20 cellular contexts compared by ENCODE assay signal in the genomic region with DNA sequence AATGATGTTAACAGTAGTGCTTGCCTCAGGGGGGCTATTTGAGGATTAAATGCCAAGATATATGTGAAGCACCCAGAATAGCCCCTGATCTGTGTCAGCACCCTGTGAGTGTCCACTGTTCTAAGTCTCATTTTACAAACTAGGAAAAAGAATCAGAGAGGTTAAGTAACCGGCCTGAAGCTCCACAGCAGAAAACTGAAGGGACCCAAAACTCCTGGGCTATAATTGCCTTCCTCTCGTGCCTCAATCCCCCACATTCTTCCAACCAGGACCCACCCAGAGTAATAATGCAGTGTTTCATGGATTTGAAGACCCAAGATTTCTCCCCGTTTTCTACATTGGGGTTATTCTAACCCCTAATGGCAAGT. TPM values are rescaled to one million over a fixed set of nuclear protein-coding genes. Genes with fewer than 3 reads are reported as not detected.
DNase-seq lines count a peak whose midpoint lies in the region; TF ChIP-seq lines count a peak whose summit lies in the region.
"Had no signal": no experiment of that assay in that cellular context is flagged by ENCODE, and none has a peak within 500 bp of the region (broad histone marks: within the 10 kb centered on the region; RNA-seq: fewer than 3 reads in every experiment).

No MANE protein-coding gene starts in this region.

- CTCF ChIA-PET in MCF 10A (lab: Yijun Ruan, JAX): interaction anchor here (0.7 to 1.7 kb wide), 3 partner anchors 8 to 109 kb away, joined by 3 to 4 read pairs (median 3); no protein-coding TSS in a partner anchor

- TF ChIP-seq POLR2A in breast epithelium (IDR thresholded peaks at IDR 0.05): no peak

- H3K4me2 ChIP-seq in fibroblast of lung (ENCODE audit: extremely low read depth, insufficient read depth, low read length) (peak overlapping the region; percentile 72), skeletal muscle satellite cell (ENCODE audit: low read length) (peak overlapping the region; percentile 15)

- H3K36me3 Mint-ChIP-seq in MCF 10A (ENCODE audit: insufficient read depth, unreplicated experiment): peaks cover 39% of the 10 kb centered on the region
- H3K36me3 Mint-ChIP-seq: natural killer cell treated with Interleukin-12 subunit alpha and Interleukin-12 subunit beta and Interleukin-15 and Interleukin-18, amount 100 ng/mL, for 72 hours had no signal

- intact Hi-C loops in MCF 10A (cut with micrococcal nuclease) (no loop called here), breast epithelium (cut with DNase I; ENCODE audit: low total_unique reads) (no loop called here)

- H3K36me3 ChIP-seq in breast epithelium (no peaks in the 10 kb centered on the region), fibroblast of lung (ENCODE audit: control insufficient read depth, insufficient read depth, low read length) (peaks cover 23% of the 10 kb centered on the region), skeletal muscle satellite cell (ENCODE audit: insufficient read depth, low read length) (peaks cover 26% of the 10 kb centered on the region)

- no peak overlapping the region for H3K9ac ChIP-seq in fibroblast of lung (ENCODE audit: insufficient read depth, low read length)
- H3K9ac ChIP-seq in skeletal muscle satellite cell (ENCODE audit: low read depth, low read length): no peak overlapping the region

- H3K4me3 ChIP-seq in breast epithelium (no peak overlapping the region), fibroblast of lung (replicated peaks in 1 of 4; ENCODE audit: control extremely low read depth in 1 of 4, insufficient read depth in 1 of 4, low read depth in 3 of 4, low read length in 4 of 4) (peak overlapping the region; percentile 45 to 60 (median 52)), skeletal muscle satellite cell (ENCODE audit: low read length) (no peak overlapping the region)
- H3K4me3 ChIP-seq: cardiac muscle cell had no signal

- POLR2A ChIA-PET in MCF 10A (lab: Yijun Ruan, JAX): interaction anchor here (1.2 to 2.6 kb wide), 2 partner anchors 10 to 75 kb away, joined by 4 to 10 read pairs; no protein-coding TSS in a partner anchor

- H3K9me3 ChIP-seq in breast epithelium (no peaks in the 10 kb centered on the region), fibroblast of lung (ENCODE audit: control insufficient read depth, insufficient read depth, low read depth, low read length) (no peaks in the 10 kb centered on the region), skeletal muscle satellite cell (replicated peaks; ENCODE audit: low read length) (no peaks in the 10 kb centered on the region)

- no TSS peak for BruUV-seq in MCF 10A (replicated peaks; lab: Mats Ljungman, UMichigan)

- no peak for TF ChIP-seq CTCF in MCF 10A (IDR thresholded peaks at IDR 0.05; ENCODE audit: unreplicated experiment)
- TF ChIP-seq CTCF in breast epithelium (IDR thresholded peaks at IDR 0.05): no peak
- TF ChIP-seq CTCF in fibroblast of lung (conservative IDR thresholded peaks at IDR 0.05 in 1 of 2, IDR thresholded peaks at IDR 0.05 in 1 of 2; ENCODE audit: low read depth in 1 of 2, low read length in 2 of 2): no peak

- no peaks in the 10 kb centered on the region for H4K20me1 ChIP-seq in fibroblast of lung (ENCODE audit: control insufficient read depth, extremely low read depth, insufficient read depth, low read length)

- no peaks in the 10 kb centered on the region for H3K27me3 ChIP-seq in breast epithelium
- H3K27me3 ChIP-seq in fibroblast of lung (ENCODE audit: control insufficient read depth, insufficient read depth, low read length): no peaks in the 10 kb centered on the region
- H3K27me3 ChIP-seq in skeletal muscle satellite cell (ENCODE audit: control insufficient read depth, insufficient read depth, low read length): no peaks in the 10 kb centered on the region
- H3K27me3 ChIP-seq: cardiac muscle cell had no signal

- no peak overlapping the region for H3K4me3 Mint-ChIP-seq in MCF 10A (ENCODE audit: unreplicated experiment)
- H3K4me3 Mint-ChIP-seq: activated CD4-positive, alpha-beta memory T cell treated with anti-CD3 and anti-CD28 coated beads, Interleukin-2, amount 10 ng/mL, durations not matched to agents 7 days and 5 days; natural killer cell treated with Interleukin-12 subunit alpha and Interleukin-12 subunit beta and Interleukin-15 and Interleukin-18, amount 100 ng/mL, for 72 hours; WTC11 had no signal

- H3K27ac ChIP-seq in breast epithelium (no peak overlapping the region), fibroblast of lung (ENCODE audit: insufficient read depth, low read length) (peak overlapping the region; percentile 5)
- H3K27ac ChIP-seq: C4-2B, cardiac muscle cell had no signal

- no peaks in the 10 kb centered on the region for H3K9me3 Mint-ChIP-seq in MCF 10A (ENCODE audit: unreplicated experiment)
- H3K9me3 Mint-ChIP-seq: activated CD4-positive, alpha-beta memory T cell treated with anti-CD3 and anti-CD28 coated beads, Interleukin-2, amount 10 ng/mL, durations not matched to agents 7 days and 5 days; natural killer cell treated with Interleukin-12 subunit alpha and Interleukin-12 subunit beta and Interleukin-15 and Interleukin-18, amount 100 ng/mL, for 72 hours; WTC11 had no signal

- peak overlapping the region; percentile 16 for H3K27ac Mint-ChIP-seq in MCF 10A (ENCODE audit: low read depth, unreplicated experiment)
- H3K27ac Mint-ChIP-seq: activated CD4-positive, alpha-beta memory T cell treated with anti-CD3 and anti-CD28 coated beads, Interleukin-2, amount 10 ng/mL, durations not matched to agents 7 days and 5 days; natural killer cell treated with Interleukin-12 subunit alpha and Interleukin-12 subunit beta and Interleukin-15 and Interleukin-18, amount 100 ng/mL, for 72 hours; WTC11 had no signal

- no peaks in the 10 kb centered on the region for H3K27me3 Mint-ChIP-seq in MCF 10A (ENCODE audit: insufficient read depth, unreplicated experiment)

- peaks cover 15% of the 10 kb centered on the region for H3K4me1 Mint-ChIP-seq in MCF 10A (ENCODE audit: insufficient read depth, unreplicated experiment)
- H3K4me1 Mint-ChIP-seq: WTC11 had no signal

- peaks cover 59% of the 10 kb centered on the region for H3K79me2 ChIP-seq in fibroblast of lung (ENCODE audit: control insufficient read depth, insufficient read depth, low read length)

- DNase-seq in MCF 10A (ENCODE audit: unreplicated experiment) (no peak), breast epithelium (ENCODE audit: low spot score in 2 of 2) (no peak), fibroblast of lung (ENCODE audit: low read depth in 2 of 2) (no peak), SW 1271 (lab: John Stamatoyannopoulos, UW) (no peak)
- DNase-seq in stimulated activated CD4-positive, alpha-beta T cell treated with anti-CD3 and anti-CD28 coated beads, Interleukin-12 subunit alpha, Interleukin-12 subunit beta, amount 100 ng/mL, for 4 hours: no peak
- DNase-seq: activated CD4-positive, alpha-beta memory T cell treated with anti-CD3 and anti-CD28 coated beads, Interleukin-2, amount 10 ng/mL, durations not matched to agents 7 days and 5 days; left cardiac atrium; NCI-H1417 treated with DMSO at 0.1 percent for 48 hours; NCI-H774; OCI-M1; substantia nigra had no signal

- H3K4me1 ChIP-seq in breast epithelium (no peaks in the 10 kb centered on the region), fibroblast of lung (ENCODE audit: control insufficient read depth, extremely low read depth, insufficient read depth, low read length) (peaks cover 10% of the 10 kb centered on the region), skeletal muscle satellite cell (ENCODE audit: control insufficient read depth, insufficient read depth, low read length) (peaks cover 26% of the 10 kb centered on the region)

- H2AFZ ChIP-seq in fibroblast of lung (ENCODE audit: low read length): no peak overlapping the region

RNA-seq across cellular contexts. Expression of a gene that starts 2.3 kb away (rescaled TPM):
- total RNA-seq in MCF 10A (2022) (140 and 141 TPM in 2 replicates), breast epithelium (10 to 100 TPM in 2 of 3 donors, 1 to 10 TPM in 1; 8.5 to 30.2 (median 22.0) TPM), fibroblast of lung (98.1 and 229 TPM in 2 replicates)
- polyA plus RNA-seq in fibroblast of lung: 167 and 230 TPM in 2 replicates
- 120 and 175 TPM in 2 replicates for polyA plus RNA-seq in fibroblast of lung (2012)
- polyA minus RNA-seq in fibroblast of lung (ENCODE audit: low replicate concordance): 229 and 330 TPM in 2 replicates
- 56.1 and 58.8 TPM in 2 replicates for total RNA-seq in skeletal muscle satellite cell (2012; rRNA removed)

RNA-seq across cellular contexts. Expression of a gene that starts 25.2 kb away (rescaled TPM):
- total RNA-seq in MCF 10A (2022) (13.2 and 25.6 TPM in 2 replicates), breast epithelium (1 to 10 TPM in 2 of 3 donors, under 1 TPM in 1; 0.96 to 5.3 (median 4.9) TPM), fibroblast of lung (3.1 and 7.8 TPM in 2 replicates)
- 7.7 and 9.9 TPM in 2 replicates for polyA plus RNA-seq in fibroblast of lung
- 13.4 and 17.4 TPM in 2 replicates for polyA plus RNA-seq in fibroblast of lung (2012)
- 9.1 and 12.4 TPM in 2 replicates for polyA minus RNA-seq in fibroblast of lung (ENCODE audit: low replicate concordance)
- total RNA-seq in skeletal muscle satellite cell (2012; rRNA removed): 0.51 and 1.3 TPM in 2 replicates
- total RNA-seq: A172 had no signal

RNA-seq across cellular contexts. Expression of a gene that starts 32.7 kb away (rescaled TPM):
- total RNA-seq in MCF 10A (2022) (not detected in 2 replicates), breast epithelium (not detected), fibroblast of lung (0.26 and 0.33 TPM in 2 replicates)
- polyA plus RNA-seq in fibroblast of lung: 0.53 and 1.3 TPM in 2 replicates
- polyA plus RNA-seq in fibroblast of lung (2012): 0.92 and 3.0 TPM in 2 replicates
- polyA minus RNA-seq in fibroblast of lung (ENCODE audit: low replicate concordance): not detected in 2 replicates
- total RNA-seq in skeletal muscle satellite cell (2012; rRNA removed): not detected in 2 replicates
- total RNA-seq: A172; activated CD4-positive, alpha-beta memory T cell treated with anti-CD3 and anti-CD28 coated beads, Interleukin-2, amount 10 ng/mL, durations not matched to agents 7 days and 5 days; cardiac muscle cell; H1; left cardiac atrium; natural killer cell treated with Interleukin-12 subunit alpha and Interleukin-12 subunit beta and Interleukin-15 and Interleukin-18, amount 100 ng/mL, for 72 hours; urinary bladder; WTC11 had no signal
- polyA plus RNA-seq: cardiac muscle cell, H1, urinary bladder had no signal

RNA-seq across cellular contexts. Expression of a gene that starts 52.9 kb away (rescaled TPM):
- total RNA-seq in MCF 10A (2022): not detected in 2 replicates
- not detected for total RNA-seq in breast epithelium
- under 0.01 TPM in 1 of 2 replicates, not detected in the other for total RNA-seq in fibroblast of lung
- polyA plus RNA-seq in fibroblast of lung: not detected in 2 replicates
- not detected in 2 replicates for polyA plus RNA-seq in fibroblast of lung (2012)
- polyA minus RNA-seq in fibroblast of lung (ENCODE audit: low replicate concordance): not detected in 2 replicates
- not detected in 2 replicates for total RNA-seq in skeletal muscle satellite cell (2012; rRNA removed)
- total RNA-seq: A172; activated CD4-positive, alpha-beta memory T cell treated with anti-CD3 and anti-CD28 coated beads, Interleukin-2, amount 10 ng/mL, durations not matched to agents 7 days and 5 days; cardiac muscle cell; dermis microvascular lymphatic vessel endothelial cell; H1; left cardiac atrium; natural killer cell treated with Interleukin-12 subunit alpha and Interleukin-12 subunit beta and Interleukin-15 and Interleukin-18, amount 100 ng/mL, for 72 hours; urinary bladder; WTC11 had no signal
- polyA plus RNA-seq: cardiac muscle cell, H1, urinary bladder had no signal

Comparison
In these comparisons a context has a peak if more than half of its experiments do, and no peak if none do; other contexts are left out.
1. H3K4me3 ChIP-seq: peak in fibroblast of lung (4 of 4); none in breast epithelium (0 of 3) and skeletal muscle satellite cell (single experiment).